In the genomic region with DNA sequence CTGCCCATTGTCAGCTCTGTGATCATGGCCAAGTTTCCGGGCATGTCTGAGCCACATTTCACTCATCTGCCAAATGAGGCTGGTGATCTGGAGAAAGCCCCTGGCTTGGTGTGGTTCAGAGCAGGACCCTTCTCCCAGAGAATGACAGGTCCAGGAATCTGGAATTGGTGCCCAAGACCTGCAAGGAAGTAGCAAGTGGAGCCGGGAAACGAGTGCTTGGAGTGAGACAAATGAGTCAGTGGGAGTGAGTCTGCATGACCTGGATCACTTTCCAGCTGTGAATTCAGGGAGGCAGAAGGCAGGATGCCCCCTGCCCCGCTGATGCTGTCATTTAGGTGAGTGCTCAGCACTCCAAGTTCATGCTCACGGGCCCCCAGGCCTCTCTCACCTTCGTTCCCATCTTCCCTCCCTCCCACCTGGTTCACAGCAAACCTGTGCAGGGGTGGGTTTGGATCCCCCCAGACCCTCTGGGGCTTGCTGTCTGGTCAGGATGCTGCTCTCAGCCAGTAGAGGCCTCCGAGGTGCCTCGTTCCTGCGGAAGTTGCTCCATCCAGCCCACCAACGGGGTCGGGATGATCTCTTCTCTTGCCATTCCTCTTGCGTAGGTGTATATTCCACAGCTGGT, we compare ENCODE assay signal across 20 cellular contexts.
DNase-seq lines count a peak whose midpoint lies in the region; ATAC-seq and TF ChIP-seq lines count a peak whose summit lies in the region.
"Had no signal": no experiment of that assay in that cellular context is flagged by ENCODE, and none has a peak within 500 bp of the region (broad histone marks: within the 10 kb centered on the region; RNA-seq: fewer than 3 reads in every experiment).

No MANE protein-coding gene starts in this region.

- no peak overlapping the region for H2BK5ac ChIP-seq in IMR-90 (ENCODE audit: low read depth, low read length, poor library complexity, severe bottlenecking)

- no peak overlapping the region for H3K18ac ChIP-seq in IMR-90 (ENCODE audit: low read depth, low read length)

- H3K36me3 ChIP-seq in IMR-90 (ENCODE audit: control insufficient read depth, insufficient read depth, low read length) (no peaks in the 10 kb centered on the region), spleen (no peaks in the 10 kb centered on the region)
- H3K36me3 ChIP-seq: SJSA1 had no signal

- no peak overlapping the region for H3K4me2 ChIP-seq in IMR-90 (ENCODE audit: low read depth, low read length)

- no peak overlapping the region for H3K56ac ChIP-seq in IMR-90 (ENCODE audit: extremely low read depth, insufficient read depth, low read length)

- no peak overlapping the region for H3K4me3 Mint-ChIP-seq in T-helper 17 cell

- H2AFZ ChIP-seq in IMR-90 (replicated peaks; ENCODE audit: low read length, poor library complexity), result peak overlapping the region; percentile 24
- H2AFZ ChIP-seq: GM23248 had no signal

- WGBS in IMR-90 (ENCODE audit: extremely low coverage in 2 of 2, insufficient read length in 1 of 2), 2 experiments, result 67% methylated on average over 8 of the region's 12 CpGs; no CpG with 5 or more reads in 1 of the 2 experiments
- whole genome bisulfite sequencing in spleen, 5 donors, result 83 to 90% (median 88%) methylated on average over 9 to 12 of the region's 12 CpGs

- no peak overlapping the region for H4K91ac ChIP-seq in IMR-90 (ENCODE audit: insufficient read depth, low read depth, low read length)

- H2BK15ac ChIP-seq in IMR-90 (ENCODE audit: low read depth, low read length), result no peak overlapping the region

- H2BK20ac ChIP-seq in IMR-90 (ENCODE audit: low read depth, low read length), result no peak overlapping the region

- H3K27ac ChIP-seq in IMR-90 (ENCODE audit: insufficient read depth, low read length) (no peak overlapping the region), spleen (no peak overlapping the region)
- H3K27ac ChIP-seq: GM23248, SJSA1 had no signal

- H4K8ac ChIP-seq in IMR-90 (ENCODE audit: low read depth in 2 of 2, low read length in 2 of 2), result no peak overlapping the region

- H3K27me3 Mint-ChIP-seq in T-helper 17 cell, result peaks cover 63% of the 10 kb centered on the region

- no TSS peak for BruUV-seq in IMR-90 (replicated peaks; lab: Mats Ljungman, UMichigan)

- no peak overlapping the region for H3K27ac Mint-ChIP-seq in T-helper 17 cell

- H3K4ac ChIP-seq in IMR-90 (ENCODE audit: low read depth, low read length), result no peak overlapping the region

- no peak for TF ChIP-seq CTCF in IMR-90 (conservative IDR thresholded peaks at IDR 0.05; ENCODE audit: low read depth, low read length)
- no peak for TF ChIP-seq CTCF in spleen (IDR thresholded peaks at IDR 0.05 in 8 of 11, conservative IDR thresholded peaks at IDR 0.05 in 3 of 11)

- ATAC-seq in Right ventricle myocardium inferior (no peak), IMR-90 (ENCODE audit: low read depth) (no peak), T-helper 17 cell (no peak)
- ATAC-seq: Panc1 had no signal

- H3K79me1 ChIP-seq in IMR-90 (ENCODE audit: low read depth in 1 of 2, low read length in 2 of 2), result no peaks in the 10 kb centered on the region

- DNase-seq in cardiac septum (ENCODE audit: low spot score), result peak; percentile 59
- no peak for DNase-seq in Right ventricle myocardium inferior (ENCODE audit: missing footprints)
- peak; percentile 16 for DNase-seq in IMR-90
- DNase-seq in kidney tubule cell (ENCODE audit: low spot score), result peak; percentile 43
- DNase-seq in spleen, result peak; percentile 51
- DNase-seq in T-helper 17 cell, result no peak
- no peak for DNase-seq in T-helper 1 cell
- DNase-seq: Calu3, DMS79 treated with DMSO at 0.1 percent for 48 hours, GM23248, H7, KG1, NCI-H1048, NCI-H1417, NCI-H1694, NCI-H2029 treated with DMSO at 0.1 percent for 48 hours, NCI-H2227 treated with DMSO at 0.1 percent for 48 hours, NCI-H526 treated with DMSO at 0.1 percent for 48 hours had no signal

- intact Hi-C loops in cardiac septum (cut with DNase I) (no loop called here), Right ventricle myocardium inferior (cut with DNase I) (no loop called here), IMR-90 (cut with micrococcal nuclease) (no loop called here), spleen (cut with DNase I; ENCODE audit: low total_unique reads) (no loop called here)

- no peak overlapping the region for H2AK5ac ChIP-seq in IMR-90 (ENCODE audit: low read depth, low read length)

- H4K20me1 ChIP-seq in IMR-90 (ENCODE audit: insufficient read depth, low read length), result no peaks in the 10 kb centered on the region

- H3K9me1 ChIP-seq in IMR-90 (ENCODE audit: insufficient read depth, low read length), result peaks cover 13% of the 10 kb centered on the region

- H3K27me3 ChIP-seq in IMR-90 (ENCODE audit: control insufficient read depth, insufficient read depth, low read length) (peaks cover 14% of the 10 kb centered on the region; the same call in 1 of the 2 replicates), spleen (replicated peaks in 1 of 7) (peaks cover 0 to 18% (median 0%) of the 10 kb centered on the region in 7 donors)
- H3K27me3 ChIP-seq: SJSA1 had no signal

- peaks cover 4% of the 10 kb centered on the region for H3K36me3 Mint-ChIP-seq in T-helper 17 cell (ENCODE audit: low read depth)

- H4K5ac ChIP-seq in IMR-90 (ENCODE audit: low read depth, low read length), result no peak overlapping the region

- H3K23ac ChIP-seq in IMR-90 (ENCODE audit: low read depth, low read length), result no peak overlapping the region

- no peaks in the 10 kb centered on the region for H3K4me1 Mint-ChIP-seq in T-helper 17 cell

- TF ChIP-seq POLR2A in IMR-90 (IDR thresholded peaks at IDR 0.05; ENCODE audit: low read depth, low read length) (no peak), spleen (IDR thresholded peaks at IDR 0.05) (no peak)

- dilution Hi-C loops in IMR-90 (cut with HindIII; ENCODE audit: low sequenced_read_pairs, unreplicated experiment), result no loop called here

- no peaks in the 10 kb centered on the region for H3K9me3 ChIP-seq in IMR-90 (ENCODE audit: control insufficient read depth, insufficient read depth, low read length)
- no peaks in the 10 kb centered on the region for H3K9me3 ChIP-seq in spleen
- H3K9me3 ChIP-seq in T-helper 17 cell (ENCODE audit: control insufficient read depth, low read length, poor library complexity, severe bottlenecking), result no peaks in the 10 kb centered on the region
- H3K9me3 ChIP-seq: SJSA1 had no signal

- no peak overlapping the region for H3K4me3 ChIP-seq in IMR-90 (ENCODE audit: insufficient read depth, low read depth, low read length)
- H3K4me3 ChIP-seq in spleen, result no peak overlapping the region
- H3K4me3 ChIP-seq: GM23248, SJSA1 had no signal

- in situ Hi-C loops in IMR-90 (cut with MboI; ENCODE audit: low sequenced_read_pairs), result no loop called here

- no peak overlapping the region for H2BK120ac ChIP-seq in IMR-90 (ENCODE audit: low read depth, low read length)

- H3K4me1 ChIP-seq in IMR-90 (ENCODE audit: control insufficient read depth, insufficient read depth, low read length), result peaks cover 11% of the 10 kb centered on the region
- H3K4me1 ChIP-seq in spleen, result no peaks in the 10 kb centered on the region

- TF ChIP-seq RAD21 in IMR-90 (IDR thresholded peaks at IDR 0.05; ENCODE audit: low read length), result no peak

- H2AK9ac ChIP-seq in IMR-90 (replicated peaks; ENCODE audit: low read depth, low read length, poor library complexity), result no peak overlapping the region

- no peak overlapping the region for H3K14ac ChIP-seq in IMR-90 (replicated peaks; ENCODE audit: low read depth, low read length)

- POLR2A ChIA-PET in IMR-90 (lab: Charles Lee; ENCODE audit: unreplicated experiment), result no interaction called here

- CTCF ChIA-PET in IMR-90 (lab: Yijun Ruan, JAX), result no interaction called here

- no peak overlapping the region for H3K9ac ChIP-seq in IMR-90 (ENCODE audit: low read depth, low read length)
- H3K9ac ChIP-seq: GM23248 had no signal

TF ChIP-seq in IMR-90, 13 proteins besides CTCF, POLR2A, EP300 and RAD21:
- TF ChIP-seq RCOR1 (IDR thresholded peaks at IDR 0.05; ENCODE audit: insufficient replicate concordance, low read length) (no peak), SMC3 (IDR thresholded peaks at IDR 0.05; ENCODE audit: low read depth, low read length) (no peak), MAZ (IDR thresholded peaks at IDR 0.05; ENCODE audit: borderline replicate concordance, low read depth, low read length) (no peak), RFX5 (IDR thresholded peaks at IDR 0.05; ENCODE audit: low read depth, low read length) (no peak), MAFK (IDR thresholded peaks at IDR 0.05; ENCODE audit: low read depth, low read length) (no peak), BHLHE40 (IDR thresholded peaks at IDR 0.05; ENCODE audit: low read depth, low read length) (no peak), NFE2L2 (IDR thresholded peaks at IDR 0.05; ENCODE audit: low read depth, low read length) (no peak), MXI1 (IDR thresholded peaks at IDR 0.05; ENCODE audit: borderline replicate concordance, low read depth, low read length) (no peak)
- TF ChIP-seq, protein P1, sequence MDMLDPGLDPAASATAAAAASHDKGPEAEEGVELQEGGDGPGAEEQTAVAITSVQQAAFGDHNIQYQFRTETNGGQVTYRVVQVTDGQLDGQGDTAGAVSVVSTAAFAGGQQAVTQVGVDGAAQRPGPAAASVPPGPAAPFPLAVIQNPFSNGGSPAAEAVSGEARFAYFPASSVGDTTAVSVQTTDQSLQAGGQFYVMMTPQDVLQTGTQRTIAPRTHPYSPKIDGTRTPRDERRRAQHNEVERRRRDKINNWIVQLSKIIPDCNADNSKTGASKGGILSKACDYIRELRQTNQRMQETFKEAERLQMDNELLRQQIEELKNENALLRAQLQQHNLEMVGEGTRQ (IDR thresholded peaks at IDR 0.05; ENCODE audit: low read depth, low read length), result no peak
- TF ChIP-seq, protein P2, sequence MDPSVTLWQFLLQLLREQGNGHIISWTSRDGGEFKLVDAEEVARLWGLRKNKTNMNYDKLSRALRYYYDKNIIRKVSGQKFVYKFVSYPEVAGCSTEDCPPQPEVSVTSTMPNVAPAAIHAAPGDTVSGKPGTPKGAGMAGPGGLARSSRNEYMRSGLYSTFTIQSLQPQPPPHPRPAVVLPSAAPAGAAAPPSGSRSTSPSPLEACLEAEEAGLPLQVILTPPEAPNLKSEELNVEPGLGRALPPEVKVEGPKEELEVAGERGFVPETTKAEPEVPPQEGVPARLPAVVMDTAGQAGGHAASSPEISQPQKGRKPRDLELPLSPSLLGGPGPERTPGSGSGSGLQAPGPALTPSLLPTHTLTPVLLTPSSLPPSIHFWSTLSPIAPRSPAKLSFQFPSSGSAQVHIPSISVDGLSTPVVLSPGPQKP (IDR thresholded peaks at IDR 0.05; ENCODE audit: borderline replicate concordance, low read depth, low read length), result no peak
TF ChIP-seq in IMR-90: peak in this region for 0.

Comparison
In these comparisons a context has a peak if more than half of its experiments do, and no peak if none do; other contexts are left out.
1. DNase-seq: peak in cardiac septum (single experiment), IMR-90 (single experiment), kidney tubule cell (single experiment) and spleen (single experiment); none in Right ventricle myocardium inferior (single experiment), T-helper 17 cell (0 of 3) and T-helper 1 cell (0 of 5).